In the genomic region with DNA sequence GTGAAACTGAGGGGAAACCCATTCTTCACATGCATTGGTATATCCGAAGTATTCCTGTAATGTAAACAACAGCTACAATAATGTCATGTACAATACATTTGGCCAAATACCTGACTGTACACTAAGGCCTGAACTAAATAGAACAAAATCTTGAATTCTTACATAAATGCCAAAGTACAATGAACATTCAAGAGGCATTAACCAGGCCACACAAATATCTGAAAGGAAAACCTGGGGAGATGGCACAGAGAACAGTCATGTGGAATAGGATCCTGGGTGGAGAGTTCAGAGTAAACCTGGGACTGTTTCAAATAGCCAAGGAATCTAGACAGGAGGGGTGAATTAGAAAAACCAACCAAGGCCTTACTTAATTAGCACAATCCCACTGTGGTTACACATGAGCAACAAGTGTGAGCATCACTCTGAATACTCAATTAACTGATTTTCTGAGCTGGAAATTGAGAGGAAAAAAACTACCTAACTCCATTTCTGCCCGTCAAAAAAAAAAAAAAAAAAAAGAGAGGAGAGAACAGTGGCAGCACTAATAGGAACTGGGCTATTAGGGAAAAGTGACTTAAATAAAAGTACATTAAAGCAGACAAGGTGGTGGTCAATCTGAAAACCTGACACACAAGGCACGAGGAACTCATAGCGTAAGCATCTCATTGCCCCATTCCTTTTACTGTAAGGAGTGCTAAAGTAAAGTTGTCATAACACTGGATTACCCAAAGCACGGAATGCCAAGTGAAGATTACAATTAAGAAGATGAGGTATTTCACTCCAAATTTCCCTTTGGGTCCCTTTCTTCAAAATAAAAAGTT, we compare ENCODE assay signal across 12 cellular contexts. TPM values are rescaled to one million over a fixed set of nuclear protein-coding genes. Genes with fewer than 3 reads are reported as not detected.
DNase-seq lines count a peak whose midpoint lies in the region; ATAC-seq and TF ChIP-seq lines count a peak whose summit lies in the region.
"Had no signal": no experiment of that assay in that cellular context is flagged by ENCODE, and none has a peak within 500 bp of the region (broad histone marks: within the 10 kb centered on the region; RNA-seq: fewer than 3 reads in every experiment).

No MANE protein-coding gene starts in this region.

- H3K9me3 ChIP-seq in OCI-LY7 (ENCODE audit: low read length) (peaks cover 7% of the 10 kb centered on the region; the same call in 1 of the 2 replicates), osteoblast (ENCODE audit: low read depth, low read length) (no peaks in the 10 kb centered on the region)
- H3K9me3 ChIP-seq: HAP-1, prostate gland had no signal

- H2AFZ ChIP-seq in OCI-LY7 (ENCODE audit: low read length) (no peak overlapping the region), osteoblast (ENCODE audit: low read length) (no peak overlapping the region)

- H3K9me3 Mint-ChIP-seq in CD14-positive monocyte, result peaks cover 0 to 2% (median 0%) of the 10 kb centered on the region in 7 donors
- no peaks in the 10 kb centered on the region for H3K9me3 Mint-ChIP-seq in effector memory CD8-positive, alpha-beta T cell

- H3K27ac Mint-ChIP-seq in CD14-positive monocyte, result peak overlapping the region in 5 of 7 donors; percentile 27 to 73 (median 46)
- peak overlapping the region; percentile 51 to 95 for H3K27ac Mint-ChIP-seq in effector memory CD8-positive, alpha-beta T cell

- DNase-seq in CD14-positive monocyte (ENCODE audit: low spot score), result no peak
- DNase-seq in OCI-LY7 (ENCODE audit: low spot score), result no peak
- DNase-seq in effector memory CD8-positive, alpha-beta T cell, result no peak
- DNase-seq in osteoblast (ENCODE audit: insufficient read length, low spot score, missing footprints), result no peak
- DNase-seq in GM13977 (ENCODE audit: low spot score), result no peak
- DNase-seq in cerebellar nuclear complex (lab: John Stamatoyannopoulos, UW), result no peak
- DNase-seq in iPS-NIHi11 (ENCODE audit: low spot score), result no peak
- DNase-seq: dorsolateral prefrontal cortex, NCI-H1694 treated with DMSO at 0.1 percent for 48 hours had no signal

- POLR2A ChIA-PET in OCI-LY7 (lab: Charles Lee), result interaction anchor here (0.6 to 4.5 kb wide), 13 partner anchors 8 to 450 kb away, joined by 3 to 47 read pairs (median 4); partner anchors contain the start of gene SNX5

- H3K36me3 ChIP-seq in OCI-LY7 (ENCODE audit: insufficient read depth, low read length), result peaks cover 99% of the 10 kb centered on the region
- peaks cover 42% of the 10 kb centered on the region for H3K36me3 ChIP-seq in osteoblast (ENCODE audit: insufficient read depth, low read length)
- H3K36me3 ChIP-seq: prostate gland had no signal

- intact Hi-C loops in CD14-positive monocyte (cut with micrococcal nuclease) (no loop called here), OCI-LY7 (cut with micrococcal nuclease; ENCODE audit: unreplicated experiment) (loop anchor here (1.0 to 2.0 kb wide), 2 partner anchors 9 to 15 kb away; no protein-coding TSS in a partner anchor)

- H3K4me3 ChIP-seq in OCI-LY7 (ENCODE audit: low read depth, low read length, poor library complexity, severe bottlenecking) (peak overlapping the region; percentile 10), osteoblast (ENCODE audit: insufficient read depth, low read length) (no peak overlapping the region)
- H3K4me3 ChIP-seq: dorsolateral prefrontal cortex, HAP-1, prostate gland had no signal

- peaks cover 73% of the 10 kb centered on the region for H4K20me1 ChIP-seq in OCI-LY7 (ENCODE audit: insufficient read depth, low read length)
- H4K20me1 ChIP-seq in osteoblast (ENCODE audit: insufficient read depth, low read length), result peaks cover 45% of the 10 kb centered on the region

- in situ Hi-C loops in GM13977 (cut with MboI; ENCODE audit: low pct_unique_long_range_greater_than_20kb, low sequenced_read_pairs, unreplicated experiment), result no loop called here

- H3K27ac ChIP-seq in OCI-LY7 (ENCODE audit: low read depth, low read length, poor library complexity, severe bottlenecking) (peak overlapping the region; percentile 55), osteoblast (ENCODE audit: low read depth, low read length) (peak overlapping the region; percentile 58)

- no peak overlapping the region for H3K4me3 Mint-ChIP-seq in CD14-positive monocyte
- H3K4me3 Mint-ChIP-seq in effector memory CD8-positive, alpha-beta T cell, result peak overlapping the region; percentile 25 to 27

- TSS peak; percentile 0 for BruUV-seq in OCI-LY7 (replicated peaks; lab: Mats Ljungman, UMichigan)

- H3K4me1 ChIP-seq in OCI-LY7 (ENCODE audit: insufficient read depth, low read length, poor library complexity, severe bottlenecking), result peaks cover 98% of the 10 kb centered on the region
- H3K4me1 ChIP-seq in osteoblast (ENCODE audit: insufficient read depth, low read length), result peaks cover 46% of the 10 kb centered on the region
- H3K4me1 ChIP-seq: prostate gland had no signal

- no peaks in the 10 kb centered on the region for H3K9me2 ChIP-seq in OCI-LY7 (ENCODE audit: insufficient read depth, low read length)

- peaks cover 39 to 55% of the 10 kb centered on the region in 2 donors for H3K36me3 Mint-ChIP-seq in CD14-positive monocyte
- H3K36me3 Mint-ChIP-seq in effector memory CD8-positive, alpha-beta T cell (ENCODE audit: insufficient read depth), result peaks cover 41% of the 10 kb centered on the region

- no peaks in the 10 kb centered on the region for H3K27me3 ChIP-seq in osteoblast (ENCODE audit: insufficient read depth, low read length)
- H3K27me3 ChIP-seq: dorsolateral prefrontal cortex had no signal

- no peak for ATAC-seq in effector memory CD8-positive, alpha-beta T cell (replicated peaks)
- no peak for ATAC-seq in HG02610 (IDR thresholded peaks at IDR 0.05; ENCODE audit: unreplicated experiment)

- H3K4me1 Mint-ChIP-seq in CD14-positive monocyte, result peaks cover 47% of the 10 kb centered on the region
- H3K4me1 Mint-ChIP-seq in effector memory CD8-positive, alpha-beta T cell (ENCODE audit: low read depth in 2 of 2), result peaks cover 47 to 75% of the 10 kb centered on the region in 2 donors

- TF ChIP-seq CTCF in CD14-positive monocyte (IDR thresholded peaks at IDR 0.05), result no peak
- TF ChIP-seq CTCF in OCI-LY7 (conservative IDR thresholded peaks at IDR 0.05; ENCODE audit: low read length), result no peak
- TF ChIP-seq CTCF in osteoblast (IDR thresholded peaks at IDR 0.05; ENCODE audit: extremely low read depth, low read depth, low read length), result no peak
- TF ChIP-seq CTCF in GM13977 (IDR thresholded peaks at IDR 0.05; ENCODE audit: extremely low read depth, insufficient read depth, missing control alignments), result no peak

- H3K79me2 ChIP-seq in OCI-LY7 (ENCODE audit: insufficient read depth, low read depth, low read length) (peaks cover 100% of the 10 kb centered on the region), osteoblast (ENCODE audit: insufficient read depth, low read length) (peaks cover 99% of the 10 kb centered on the region)

- H3K27me3 Mint-ChIP-seq in CD14-positive monocyte (ENCODE audit: low read depth in 3 of 3), result no peaks in the 10 kb centered on the region
- H3K27me3 Mint-ChIP-seq in effector memory CD8-positive, alpha-beta T cell, result no peaks in the 10 kb centered on the region

- peak overlapping the region; percentile 92 for H3K4me2 ChIP-seq in OCI-LY7 (ENCODE audit: low read length)
- H3K4me2 ChIP-seq in osteoblast (ENCODE audit: insufficient read depth, low read length), result no peak overlapping the region

- CTCF ChIA-PET in OCI-LY7 (lab: Charles Lee; ENCODE audit: unreplicated experiment), result interaction anchor here (0.5 to 1.4 kb wide), 2 partner anchors 18 to 94 kb away, joined by 3 read pairs; no protein-coding TSS in a partner anchor

RNA-seq across cellular contexts. Expression of gene SNX5, which starts 10.9 kb away (rescaled TPM):
- 10 to 100 TPM; 55.6 to 66.1 TPM for polyA plus RNA-seq in CD14-positive monocyte
- 183 and 204 TPM in 2 replicates for total RNA-seq in OCI-LY7 (2014; rRNA removed; shearing (Covaris generic))
- total RNA-seq in OCI-LY7 (2022) (263 and 274 TPM in 2 replicates), osteoblast (89.9 and 93.7 TPM in 2 replicates)

RNA-seq across cellular contexts. Expression of gene MGME1, which starts 11.1 kb away (rescaled TPM):
- polyA plus RNA-seq in CD14-positive monocyte, result 10 to 100 TPM in 1 of 2 donors, 1 to 10 TPM in 1; 2.5 to 13.4 TPM
- total RNA-seq in OCI-LY7 (2014; rRNA removed; shearing (Covaris generic)), result 46.6 and 47.8 TPM in 2 replicates
- total RNA-seq in OCI-LY7 (2022), result 75.6 and 80.1 TPM in 2 replicates
- total RNA-seq in osteoblast, result 8.3 and 13.6 TPM in 2 replicates

Comparison
In these comparisons a context has a peak if more than half of its experiments do, and no peak if none do; other contexts are left out.
1. H3K4me3 Mint-ChIP-seq: peak in effector memory CD8-positive, alpha-beta T cell (2 of 2); none in CD14-positive monocyte (0 of 2).